Comparison of ENCODE assay signal across 15 cellular contexts in the genomic region with DNA sequence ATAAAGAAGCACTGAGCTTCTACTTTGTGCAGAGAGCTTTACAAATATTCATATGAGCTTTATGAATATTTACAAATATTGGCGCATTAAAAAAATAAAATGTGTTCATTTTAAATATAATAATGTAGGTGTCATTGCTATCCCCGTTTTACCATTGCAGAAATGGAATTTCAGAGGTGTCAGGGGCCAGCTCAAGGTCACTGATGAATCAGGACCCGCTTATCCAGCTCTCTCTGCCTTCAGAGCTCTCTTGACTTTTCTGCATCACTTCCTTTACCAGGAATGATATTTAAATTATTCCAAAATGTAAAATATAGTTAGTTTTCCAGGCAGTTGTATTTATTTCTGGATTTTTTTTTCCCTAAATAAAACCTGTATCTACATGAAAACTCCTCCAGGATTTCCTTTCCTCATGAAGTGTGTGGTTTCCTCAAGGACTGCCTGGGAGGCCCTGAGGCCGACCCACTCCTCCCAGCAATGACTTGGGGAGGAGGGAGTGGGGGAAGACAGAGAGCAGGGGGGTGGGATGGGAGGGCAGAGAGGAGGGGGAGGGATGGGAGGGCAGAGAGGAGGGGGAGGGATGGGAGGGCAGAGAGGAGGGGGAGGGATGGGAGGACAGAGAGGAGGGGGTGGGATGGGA.
DNase-seq lines count a peak whose midpoint lies in the region; ATAC-seq and TF ChIP-seq lines count a peak whose summit lies in the region.
"Had no signal": no experiment of that assay in that cellular context is flagged by ENCODE, and none has a peak within 500 bp of the region (broad histone marks: within the 10 kb centered on the region; RNA-seq: fewer than 3 reads in every experiment).

No MANE protein-coding gene starts in this region.

- no peak for TF ChIP-seq POLR2A in breast epithelium (IDR thresholded peaks at IDR 0.05)

- H3K36me3 ChIP-seq in breast epithelium: no peaks in the 10 kb centered on the region
- H3K36me3 ChIP-seq in subcutaneous abdominal adipose tissue (ENCODE audit: control insufficient read depth in 5 of 5, insufficient read depth in 5 of 5, low read length in 5 of 5): no peaks in the 10 kb centered on the region
- H3K36me3 ChIP-seq: colonic mucosa, Peyer's patch had no signal

- ATAC-seq in stimulated activated naive CD8-positive, alpha-beta T cell treated with anti-CD3 and anti-CD28 coated beads, Interleukin-15, Interleukin-2, amounts not matched to agents 100 U/mL and 50 U/mL, for 24 hours: no peak

- H3K4me3 ChIP-seq in breast epithelium (peak overlapping the region in 1 of 3 donors; percentile 5), subcutaneous abdominal adipose tissue (ENCODE audit: low read depth in 1 of 5, low read length in 5 of 5) (peak overlapping the region; percentile 15 to 60 (median 43))
- H3K4me3 ChIP-seq: colonic mucosa, Peyer's patch had no signal

- intact Hi-C loops in breast epithelium (cut with DNase I; ENCODE audit: low total_unique reads): no loop called here

- H3K4me1 Mint-ChIP-seq in mesothelial cell of epicardium: peaks cover 25% of the 10 kb centered on the region

- H3K4me1 ChIP-seq in breast epithelium: peaks cover 0 to 3% of the 10 kb centered on the region in 2 donors
- H3K4me1 ChIP-seq in subcutaneous abdominal adipose tissue (ENCODE audit: control insufficient read depth in 5 of 5, insufficient read depth in 5 of 5, low read length in 5 of 5): peaks cover 7 to 44% (median 22%) of the 10 kb centered on the region in 5 donors
- H3K4me1 ChIP-seq: colonic mucosa, foreskin keratinocyte had no signal

- H3K27me3 ChIP-seq in breast epithelium: no peaks in the 10 kb centered on the region
- no peaks in the 10 kb centered on the region for H3K27me3 ChIP-seq in subcutaneous abdominal adipose tissue (ENCODE audit: control insufficient read depth in 5 of 5, insufficient read depth in 4 of 5, low read length in 5 of 5)
- H3K27me3 ChIP-seq: colonic mucosa, foreskin keratinocyte, Peyer's patch had no signal

- peak overlapping the region in 2 of 5 donors; percentile 64 to 73 for H3K9ac ChIP-seq in subcutaneous abdominal adipose tissue (ENCODE audit: low read length in 5 of 5)

- no peaks in the 10 kb centered on the region for H3K9me3 Mint-ChIP-seq in mesothelial cell of epicardium

- peak; percentile 46 for DNase-seq in LHCN-M2 (ENCODE audit: low read depth)
- no peak for DNase-seq in breast epithelium (ENCODE audit: low spot score in 2 of 2)
- no peak for DNase-seq in mesothelial cell of epicardium (ENCODE audit: low spot score in 2 of 2, unreplicated experiment in 2 of 2)
- no peak for DNase-seq in DMS153 treated with DMSO at 0.1 percent for 48 hours (lab: John Stamatoyannopoulos, UW; ENCODE audit: unreplicated experiment)
- DNase-seq in stimulated activated naive CD8-positive, alpha-beta T cell treated with anti-CD3 and anti-CD28 coated beads, Interleukin-15, Interleukin-2, amounts not matched to agents 100 U/mL and 50 U/mL, for 24 hours: no peak
- no peak for DNase-seq in hypothalamus (lab: John Stamatoyannopoulos, UW)
- DNase-seq: activated naive CD4-positive, alpha-beta T cell; colonic mucosa; left colon; NCI-H1092 treated with DMSO at 0.1 percent for 48 hours; Peyer's patch; stimulated activated naive CD4-positive, alpha-beta T cell treated with Interleukin-2 at 50 U/mL for 16 hours; T-helper 9 cell had no signal

- H3K36me3 Mint-ChIP-seq in mesothelial cell of epicardium: no peaks in the 10 kb centered on the region

- H3K27ac ChIP-seq in breast epithelium: peak overlapping the region; percentile 74 to 79
- peak overlapping the region; percentile 95 for H3K27ac ChIP-seq in subcutaneous abdominal adipose tissue (ENCODE audit: low read depth, low read length)
- H3K27ac ChIP-seq: colonic mucosa, foreskin keratinocyte had no signal

- no peaks in the 10 kb centered on the region for H3K27me3 Mint-ChIP-seq in mesothelial cell of epicardium (ENCODE audit: low read depth)

- H3K4me3 Mint-ChIP-seq in mesothelial cell of epicardium: no peak overlapping the region

- peak overlapping the region; percentile 81 for H3K27ac Mint-ChIP-seq in mesothelial cell of epicardium

- TF ChIP-seq CTCF in breast epithelium (IDR thresholded peaks at IDR 0.05) (no peak), mesothelial cell of epicardium (IDR thresholded peaks at IDR 0.05; ENCODE audit: unreplicated experiment) (no peak)

- H3K9me3 ChIP-seq in breast epithelium: no peaks in the 10 kb centered on the region
- no peaks in the 10 kb centered on the region for H3K9me3 ChIP-seq in subcutaneous abdominal adipose tissue (ENCODE audit: control insufficient read depth in 5 of 5, low read length in 5 of 5)
- H3K9me3 ChIP-seq: colonic mucosa, Peyer's patch had no signal
